Comparison of ENCODE assay signal across 8 cellular contexts in the genomic region with DNA sequence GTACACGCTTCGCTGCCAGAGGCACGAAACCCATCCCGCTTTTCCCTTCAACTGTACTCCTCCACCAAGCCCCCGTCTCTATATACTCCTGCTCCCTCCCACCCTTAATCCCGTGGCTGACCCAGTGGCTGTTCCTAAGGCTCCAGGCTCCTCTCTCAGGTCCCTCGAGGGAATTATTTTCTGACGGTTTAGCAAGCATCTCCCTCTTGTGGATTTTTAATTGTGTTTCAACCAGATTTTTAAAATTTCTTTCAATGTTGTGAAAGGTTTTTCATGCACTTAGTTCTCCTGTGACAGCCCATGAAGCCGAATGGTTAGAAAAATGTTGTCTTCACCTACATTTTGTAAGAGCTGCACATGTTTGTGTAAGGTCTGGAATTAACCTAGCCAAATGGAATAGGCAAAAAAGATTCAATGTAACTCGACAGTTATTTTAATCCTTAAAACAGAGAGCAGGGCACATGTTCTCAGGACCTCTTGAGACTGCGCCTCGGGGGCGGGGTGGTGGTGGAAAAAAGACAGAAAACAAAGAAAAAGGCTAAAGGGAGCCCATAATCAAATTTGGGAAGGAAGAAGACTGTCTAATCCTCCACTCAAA. TPM values are rescaled to one million over a fixed set of nuclear protein-coding genes. Genes with fewer than 3 reads are reported as not detected.
DNase-seq lines count a peak whose midpoint lies in the region; ATAC-seq and TF ChIP-seq lines count a peak whose summit lies in the region.

No MANE protein-coding gene starts in this region.

- peaks cover 0 to 17% of the 10 kb centered on the region in 2 donors for H3K4me1 ChIP-seq in right atrium auricular region

- no peak for TF ChIP-seq CTCF in GM12875 (IDR thresholded peaks at IDR 0.05; ENCODE audit: borderline replicate concordance, insufficient read depth, low read depth, low read length)
- TF ChIP-seq CTCF in right atrium auricular region (IDR thresholded peaks at IDR 0.05), result peak in 1 of 2 donors; percentile 47

- no peaks in the 10 kb centered on the region for H3K36me3 ChIP-seq in right atrium auricular region

- peaks cover 16% of the 10 kb centered on the region for H3K4me1 Mint-ChIP-seq in activated naive CD8-positive, alpha-beta T cell (ENCODE audit: low read depth)

- H3K27ac ChIP-seq in right atrium auricular region, result peak overlapping the region; percentile 74 to 78

- H3K27me3 ChIP-seq in right atrium auricular region, result no peaks in the 10 kb centered on the region

- H3K4me3 Mint-ChIP-seq in activated naive CD8-positive, alpha-beta T cell, result peak overlapping the region; percentile 94

- H3K4me3 ChIP-seq in GM12875 (ENCODE audit: low read depth, low read length) (peak overlapping the region; percentile 96), right atrium auricular region (peak overlapping the region; percentile 86 to 99), skeletal muscle cell (ENCODE audit: low read depth, low read length) (peak overlapping the region; percentile 69)

- DNase-seq in AG08395 (ENCODE audit: low spot score) (peak; percentile 68), NCI-H1105 treated with DMSO at 0.1 percent for 48 hours (lab: John Stamatoyannopoulos, UW) (peak; percentile 98), right atrium auricular region (ENCODE audit: low spot score) (no peak), skeletal muscle cell (ENCODE audit: low read depth) (no peak), NCI-H1694 (lab: John Stamatoyannopoulos, UW) (no peak)

- H3K36me3 Mint-ChIP-seq in activated naive CD8-positive, alpha-beta T cell, result no peaks in the 10 kb centered on the region

- no peaks in the 10 kb centered on the region for H3K9me3 Mint-ChIP-seq in activated naive CD8-positive, alpha-beta T cell (ENCODE audit: low read depth)

- no peaks in the 10 kb centered on the region for H3K27me3 Mint-ChIP-seq in activated naive CD8-positive, alpha-beta T cell

- no peak for ATAC-seq in HG02588 (IDR thresholded peaks at IDR 0.05; ENCODE audit: unreplicated experiment)

- H3K27ac Mint-ChIP-seq in activated naive CD8-positive, alpha-beta T cell, result peak overlapping the region; percentile 89

- no peaks in the 10 kb centered on the region for H3K9me3 ChIP-seq in right atrium auricular region

RNA-seq across cellular contexts. Expression of a gene that starts 0.6 kb away (rescaled TPM):
- 1 to 10 TPM; 3.5 to 4.8 TPM for total RNA-seq in right atrium auricular region

RNA-seq across cellular contexts. Expression of a gene that starts 24.7 kb away (rescaled TPM):
- total RNA-seq in right atrium auricular region, result not detected

RNA-seq across cellular contexts. Expression of a gene that starts 31.1 kb away (rescaled TPM):
- total RNA-seq in right atrium auricular region, result 1 to 10 TPM; 7.8 to 8.7 TPM

Comparison
In these comparisons a context has a peak if more than half of its experiments do, and no peak if none do; other contexts are left out.
1. DNase-seq: peak in AG08395 (single experiment) and NCI-H1105 treated with DMSO at 0.1 percent for 48 hours (single experiment); none in right atrium auricular region (single experiment), skeletal muscle cell (single experiment) and NCI-H1694 (single experiment).
2. Peak in every context shown above with its lines, with median percentiles within 50 percentile points of each other: H3K4me3 ChIP-seq.